In the genomic region with DNA sequence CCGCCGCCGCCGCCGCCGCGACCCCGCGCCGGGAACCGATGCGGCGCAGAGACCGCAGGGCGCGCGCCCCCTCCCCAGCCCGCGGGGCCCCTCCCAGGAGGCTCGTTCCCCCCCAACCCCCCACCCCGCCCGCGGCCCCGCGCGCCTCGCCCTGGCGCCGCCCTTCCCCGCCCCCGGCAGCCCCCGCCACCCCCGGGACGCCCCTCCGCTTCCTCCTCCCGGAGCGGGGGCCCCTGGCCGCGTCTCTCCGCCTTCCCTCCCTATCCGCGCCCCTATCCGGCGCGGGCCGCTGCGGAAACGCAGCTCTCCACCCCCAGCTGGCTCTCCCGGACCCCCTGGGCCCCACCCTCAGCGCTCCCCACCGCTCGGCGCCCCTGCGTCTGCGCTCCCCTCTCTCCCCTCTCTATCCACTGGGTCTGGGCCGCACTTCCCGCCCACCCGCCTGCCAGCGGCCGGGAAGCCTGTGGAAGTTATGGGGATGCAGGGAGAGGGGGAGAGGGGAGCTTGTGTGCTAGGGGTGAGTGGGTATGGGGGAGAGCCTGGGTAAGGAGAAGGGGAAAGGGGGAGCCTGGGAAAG, we compare ENCODE assay signal across 11 cellular contexts. TPM values are rescaled to one million over a fixed set of nuclear protein-coding genes. Genes with fewer than 3 reads are reported as not detected.
DNase-seq lines count a peak whose midpoint lies in the region; ATAC-seq and TF ChIP-seq lines count a peak whose summit lies in the region.
"Had no signal": no experiment of that assay in that cellular context is flagged by ENCODE, and none has a peak within 500 bp of the region (broad histone marks: within the 10 kb centered on the region; RNA-seq: fewer than 3 reads in every experiment).

A gene with protein sequence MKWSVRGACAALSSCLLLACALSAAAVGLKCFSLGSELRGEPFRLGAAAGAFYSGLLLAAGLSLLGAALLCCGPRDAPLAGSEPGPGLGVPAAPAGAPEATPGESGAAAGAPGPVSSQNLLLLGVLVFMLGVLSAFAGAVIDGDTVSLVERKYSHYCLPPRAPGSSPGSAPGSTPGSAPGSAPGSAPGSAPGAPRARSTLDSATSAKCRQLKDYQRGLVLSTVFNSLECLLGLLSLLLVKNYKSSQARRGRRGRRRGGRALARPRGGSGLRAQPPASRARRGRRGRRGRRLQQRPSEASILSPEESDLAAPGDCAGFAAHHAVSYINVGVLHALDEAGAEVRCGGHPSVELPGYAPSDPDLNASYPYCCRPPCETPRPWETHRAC (minus strand): TSS at position 51 of the 577 bp plus-strand sequence. CDS start 233 bp downstream, outside the sequence.

- no peak within 1 kb of the TSS for H3K4me3 ChIP-seq in endodermal cell (ENCODE audit: low read length)
- H3K4me3 ChIP-seq in thyroid gland (replicated peaks in 1 of 3), result no peak within 1 kb of the TSS
- H3K4me3 ChIP-seq: BLaER1, left lung had no signal

- TF ChIP-seq CTCF in endodermal cell (conservative IDR thresholded peaks at IDR 0.05) (no peak), osteocyte (IDR thresholded peaks at IDR 0.05) (no peak), thyroid gland (IDR thresholded peaks at IDR 0.05) (no peak)

- whole genome bisulfite sequencing in endodermal cell (ENCODE audit: insufficient coverage in 1 of 2, insufficient read length in 1 of 2), 2 experiments, result 0% methylated on average over 44 of the region's 60 CpGs; no CpG with 5 or more reads in 1 of the 2 experiments
- 1 to 2% methylated on average over 8 to 15 of the region's 60 CpGs for WGBS in thyroid gland, 2 donors

- no peak for ATAC-seq in GM19328 (IDR thresholded peaks at IDR 0.05; ENCODE audit: unreplicated experiment)
- ATAC-seq in HG03095 (IDR thresholded peaks at IDR 0.05; ENCODE audit: unreplicated experiment), result no peak
- ATAC-seq: activated CD4-positive, CD25-positive, alpha-beta regulatory T cell treated with anti-CD3 and anti-CD28 coated beads, Interleukin-2, amount 50 U/mL, for 24 hours; left lung had no signal

- TF ChIP-seq POLR2A in thyroid gland (IDR thresholded peaks at IDR 0.05), result no peak

- H3K27ac ChIP-seq in endodermal cell (ENCODE audit: low read depth, low read length), result no peak within 1 kb of the TSS
- no peak within 1 kb of the TSS for H3K27ac ChIP-seq in thyroid gland
- H3K27ac ChIP-seq: BLaER1, left lung had no signal

- no peaks in the 10 kb centered on the region for H3K36me3 ChIP-seq in endodermal cell (ENCODE audit: control insufficient read depth, insufficient read depth, low read length)
- H3K36me3 ChIP-seq in thyroid gland, result no peaks in the 10 kb centered on the region
- H3K36me3 ChIP-seq: BLaER1, left lung had no signal

- H3K4me1 ChIP-seq in endodermal cell (ENCODE audit: control insufficient read depth, insufficient read depth, low read length), result peaks cover 7% of the 10 kb centered on the region
- H3K4me1 ChIP-seq in thyroid gland, result peaks cover 0 to 9% of the 10 kb centered on the region in 2 donors
- H3K4me1 ChIP-seq: BLaER1 had no signal

- peaks cover 50% of the 10 kb centered on the region for H3K27me3 Mint-ChIP-seq in activated CD4-positive, alpha-beta T cell treated with anti-CD3 and anti-CD28 coated beads, Interleukin-2, amount 10 ng/mL, durations not matched to agents 24 days and 14 days
- H3K27me3 Mint-ChIP-seq in endodermal cell (ENCODE audit: insufficient read depth) (peaks cover 83% of the 10 kb centered on the region), osteocyte (ENCODE audit: unreplicated experiment) (peaks cover 47% of the 10 kb centered on the region)

- H3K4me3 Mint-ChIP-seq in activated CD4-positive, alpha-beta T cell treated with anti-CD3 and anti-CD28 coated beads, Interleukin-2, amount 10 ng/mL, durations not matched to agents 24 days and 14 days, result peak within 1 kb of the TSS; percentile 51
- H3K4me3 Mint-ChIP-seq in endodermal cell, result peak within 1 kb of the TSS; percentile 55
- H3K4me3 Mint-ChIP-seq in osteocyte (ENCODE audit: unreplicated experiment), result peak within 1 kb of the TSS; percentile 42

- H3K27ac Mint-ChIP-seq in activated CD4-positive, alpha-beta T cell treated with anti-CD3 and anti-CD28 coated beads, Interleukin-2, amount 10 ng/mL, durations not matched to agents 24 days and 14 days, result peak within 1 kb of the TSS; percentile 66
- H3K27ac Mint-ChIP-seq in endodermal cell (no peak within 1 kb of the TSS), osteocyte (ENCODE audit: unreplicated experiment) (no peak within 1 kb of the TSS)

- intact Hi-C loops in activated CD4-positive, alpha-beta T cell treated with anti-CD3 and anti-CD28 coated beads, Interleukin-2, amount 10 ng/mL, durations not matched to agents 24 days and 14 days (cut with micrococcal nuclease), result loop anchor here (10.0 kb wide), 1 partner anchor 828 kb away; a partner anchor contains a TSS
- intact Hi-C loops in thyroid gland (cut with DNase I), result no loop called here

- H3K9me3 ChIP-seq in endodermal cell (ENCODE audit: control insufficient read depth, low read length), result no peaks in the 10 kb centered on the region
- H3K9me3 ChIP-seq in thyroid gland, result no peaks in the 10 kb centered on the region
- H3K9me3 ChIP-seq: left lung had no signal

- no peak within 1 kb of the TSS for H3K9ac ChIP-seq in endodermal cell (ENCODE audit: extremely low read depth, low read length, poor library complexity, severe bottlenecking)
- H3K9ac ChIP-seq: BLaER1 had no signal

- H3K27me3 ChIP-seq in endodermal cell (ENCODE audit: control insufficient read depth, insufficient read depth, low read length, poor library complexity, severe bottlenecking) (peaks cover 91% of the 10 kb centered on the region), thyroid gland (peaks cover 16% of the 10 kb centered on the region)
- H3K27me3 ChIP-seq: BLaER1 had no signal

- peaks cover 4% of the 10 kb centered on the region for H3K4me1 Mint-ChIP-seq in activated CD4-positive, alpha-beta T cell treated with anti-CD3 and anti-CD28 coated beads, Interleukin-2, amount 10 ng/mL, durations not matched to agents 24 days and 14 days
- H3K4me1 Mint-ChIP-seq in endodermal cell (peaks cover 9% of the 10 kb centered on the region), osteocyte (ENCODE audit: unreplicated experiment) (peaks cover 9% of the 10 kb centered on the region)

- peaks cover 18% of the 10 kb centered on the region for H3K9me3 Mint-ChIP-seq in activated CD4-positive, alpha-beta T cell treated with anti-CD3 and anti-CD28 coated beads, Interleukin-2, amount 10 ng/mL, durations not matched to agents 24 days and 14 days
- H3K9me3 Mint-ChIP-seq in endodermal cell (no peaks in the 10 kb centered on the region), osteocyte (ENCODE audit: unreplicated experiment) (no peaks in the 10 kb centered on the region)

- no peak for DNase-seq in activated CD4-positive, alpha-beta T cell treated with anti-CD3 and anti-CD28 coated beads, Interleukin-2, amount 10 ng/mL, durations not matched to agents 24 days and 14 days
- no peak for DNase-seq in activated CD4-positive, alpha-beta T cell treated with anti-CD3 and anti-CD28 coated beads, Interleukin-2, amount 50 U/mL, for 1 hour
- DNase-seq in NCI-H69 (lab: John Stamatoyannopoulos, UW) (peak; percentile 31), endodermal cell (peak; percentile 71), osteocyte (ENCODE audit: extremely low spot score, unreplicated experiment) (peak; percentile 67), thyroid gland (no peak)

- H3K36me3 Mint-ChIP-seq in activated CD4-positive, alpha-beta T cell treated with anti-CD3 and anti-CD28 coated beads, Interleukin-2, amount 10 ng/mL, durations not matched to agents 24 days and 14 days (ENCODE audit: low read depth), result peaks cover 7% of the 10 kb centered on the region
- H3K36me3 Mint-ChIP-seq in endodermal cell (ENCODE audit: low read depth) (no peaks in the 10 kb centered on the region), osteocyte (ENCODE audit: unreplicated experiment) (no peaks in the 10 kb centered on the region)

RNA-seq across cellular contexts. Expression of the gene that starts here (rescaled TPM):
- not detected in 2 replicates for total RNA-seq in activated CD4-positive, alpha-beta T cell treated with anti-CD3 and anti-CD28 coated beads, Interleukin-2, amount 10 ng/mL, durations not matched to agents 24 days and 14 days
- total RNA-seq in endodermal cell (not detected), osteocyte (not detected in 2 replicates), thyroid gland (not detected)
- not detected for polyA plus RNA-seq in endodermal cell (2013, experiment 1 of 2)
- polyA plus RNA-seq in endodermal cell (2013, experiment 2 of 2), result not detected
- total RNA-seq: left lung had no signal

Comparison
In these comparisons a context has a peak if more than half of its experiments do, and no peak if none do; other contexts are left out.
1. Peak in DNase-seq in endodermal cell; RNA of the gene not detected or under 1 TPM.
2. Peak in DNase-seq in osteocyte; RNA of the gene not detected or under 1 TPM.